Comparison of ENCODE assay signal across 23 cellular contexts in genomic region chr7:56810466-56810865, GRCh38.
DNase-seq lines count a peak whose midpoint lies in the region; ATAC-seq and TF ChIP-seq lines count a peak whose summit lies in the region.
"Had no signal": no experiment of that assay in that cellular context is flagged by ENCODE, and none has a peak within 500 bp of the region (broad histone marks: within the 10 kb centered on the region; RNA-seq: fewer than 3 reads in every experiment).

No MANE protein-coding gene starts in this region.

- ATAC-seq in activated naive CD8-positive, alpha-beta T cell treated with anti-CD3 and anti-CD28 coated beads, Interleukin-2, amount 50 U/mL, for 24 hours: no peak
- no peak for ATAC-seq in HG03439 (IDR thresholded peaks at IDR 0.05; ENCODE audit: unreplicated experiment)
- ATAC-seq: GM12878 had no signal

- H3K9me3 ChIP-seq in stomach: peaks cover 7 to 53% (median 36%) of the 10 kb centered on the region in 4 donors
- H3K9me3 ChIP-seq: BE2C had no signal

- no peaks in the 10 kb centered on the region for H3K9me3 Mint-ChIP-seq in activated naive CD8-positive, alpha-beta T cell treated with anti-CD3 and anti-CD28 coated beads, Interleukin-2, amount 50 U/mL, for 24 hours

- intact Hi-C loops in stomach (cut with DNase I; ENCODE audit: low total_unique reads): no loop called here

- no peak for TF ChIP-seq POLR2A in stomach (IDR thresholded peaks at IDR 0.05)

- H3K36me3 ChIP-seq in stomach: no peaks in the 10 kb centered on the region
- H3K36me3 ChIP-seq: BE2C, BLaER1 had no signal

- H3K36me3 Mint-ChIP-seq in activated naive CD8-positive, alpha-beta T cell treated with anti-CD3 and anti-CD28 coated beads, Interleukin-2, amount 50 U/mL, for 24 hours (ENCODE audit: low read depth): no peaks in the 10 kb centered on the region
- H3K36me3 Mint-ChIP-seq: CD14-positive monocyte; CD4-positive, alpha-beta memory T cell; CD4-positive, CD25-positive, alpha-beta regulatory T cell; CD8-positive, alpha-beta memory T cell had no signal

- H3K27ac ChIP-seq in coronary artery: no peak overlapping the region
- H3K27ac ChIP-seq in stomach: no peak overlapping the region
- H3K27ac ChIP-seq: BLaER1 had no signal

- H3K27me3 ChIP-seq in stomach: no peaks in the 10 kb centered on the region
- H3K27me3 ChIP-seq: BE2C, BLaER1 had no signal

- H3K4me1 ChIP-seq in stomach: no peaks in the 10 kb centered on the region
- H3K4me1 ChIP-seq: BE2C, BLaER1 had no signal

- no peak for TF ChIP-seq CTCF in coronary artery (IDR thresholded peaks at IDR 0.05)
- TF ChIP-seq CTCF in stomach (IDR thresholded peaks at IDR 0.05): no peak

- H3K27me3 Mint-ChIP-seq in activated naive CD8-positive, alpha-beta T cell treated with anti-CD3 and anti-CD28 coated beads, Interleukin-2, amount 50 U/mL, for 24 hours: no peaks in the 10 kb centered on the region
- H3K27me3 Mint-ChIP-seq: CD4-positive, alpha-beta memory T cell; CD4-positive, CD25-positive, alpha-beta regulatory T cell; CD8-positive, alpha-beta memory T cell had no signal

- DNase-seq in coronary artery (ENCODE audit: low spot score) (peak; percentile 58), mesenteric fat pad (ENCODE audit: low spot score) (peak; percentile 64), stomach (no peak)
- no peak for DNase-seq in activated naive CD8-positive, alpha-beta T cell treated with anti-CD3 and anti-CD28 coated beads, Interleukin-2, amount 50 U/mL, for 24 hours
- DNase-seq: 8988T; ACHN; BE2C; C1 segment of cervical spinal cord; CD4-positive, alpha-beta memory T cell; CD4-positive, CD25-positive, alpha-beta regulatory T cell; CD8-positive, alpha-beta memory T cell; COR-L47; DMS 273 treated with DMSO at 0.1 percent for 48 hours; DMS153; DMS53; DMS79; DND-41; EL; GDM1 had no signal

- H3K4me3 ChIP-seq in coronary artery: no peak overlapping the region
- H3K4me3 ChIP-seq in stomach: no peak overlapping the region
- H3K4me3 ChIP-seq: BLaER1, GM12878 had no signal

- H3K4me3 Mint-ChIP-seq in activated naive CD8-positive, alpha-beta T cell treated with anti-CD3 and anti-CD28 coated beads, Interleukin-2, amount 50 U/mL, for 24 hours: no peak overlapping the region
- H3K4me3 Mint-ChIP-seq: CD14-positive monocyte; CD4-positive, alpha-beta memory T cell; CD4-positive, CD25-positive, alpha-beta regulatory T cell; CD8-positive, alpha-beta memory T cell had no signal

- H3K4me1 Mint-ChIP-seq in activated naive CD8-positive, alpha-beta T cell treated with anti-CD3 and anti-CD28 coated beads, Interleukin-2, amount 50 U/mL, for 24 hours: no peaks in the 10 kb centered on the region
- H3K4me1 Mint-ChIP-seq: CD14-positive monocyte; CD4-positive, alpha-beta memory T cell; CD4-positive, CD25-positive, alpha-beta regulatory T cell; CD8-positive, alpha-beta memory T cell had no signal

- 88 to 96% (median 91%) methylated on average over 12 to 15 of the region's 15 CpGs for WGBS in stomach, 5 donors

- no peak overlapping the region for H3K27ac Mint-ChIP-seq in activated naive CD8-positive, alpha-beta T cell treated with anti-CD3 and anti-CD28 coated beads, Interleukin-2, amount 50 U/mL, for 24 hours
- H3K27ac Mint-ChIP-seq: CD14-positive monocyte; CD4-positive, alpha-beta memory T cell; CD4-positive, CD25-positive, alpha-beta regulatory T cell; CD8-positive, alpha-beta memory T cell had no signal

- no peak for TF ChIP-seq EP300 in stomach (IDR thresholded peaks at IDR 0.05)

Comparison
In these comparisons a context has a peak if more than half of its experiments do, and no peak if none do; other contexts are left out.
1. DNase-seq: peak in coronary artery (single experiment) and mesenteric fat pad (single experiment); none in activated naive CD8-positive, alpha-beta T cell treated with anti-CD3 and anti-CD28 coated beads, Interleukin-2, amount 50 U/mL, for 24 hours (single experiment) and stomach (single experiment).